Comparison of ENCODE assay signal across 13 cellular contexts in genomic region chr4:10664408-10664807, GRCh38. TPM values are rescaled to one million over a fixed set of nuclear protein-coding genes. Genes with fewer than 3 reads are reported as not detected.
DNase-seq lines count a peak whose midpoint lies in the region; ATAC-seq and TF ChIP-seq lines count a peak whose summit lies in the region.
"Had no signal": no experiment of that assay in that cellular context is flagged by ENCODE, and none has a peak within 500 bp of the region (broad histone marks: within the 10 kb centered on the region; RNA-seq: fewer than 3 reads in every experiment).

No MANE protein-coding gene starts in this region.

- CTCF ChIA-PET in activated naive CD4-positive, alpha-beta T cell treated with anti-CD3 and anti-CD28 coated beads for 36 hours (lab: Charles Lee) = no interaction called here

- H3K36me3 Mint-ChIP-seq in activated naive CD4-positive, alpha-beta T cell treated with anti-CD3 and anti-CD28 coated beads for 36 hours (ENCODE audit: low read depth) = no peaks in the 10 kb centered on the region

- H3K27me3 Mint-ChIP-seq in activated naive CD4-positive, alpha-beta T cell treated with anti-CD3 and anti-CD28 coated beads for 36 hours (ENCODE audit: low read depth) = no peaks in the 10 kb centered on the region

- H3K4me1 Mint-ChIP-seq in activated naive CD4-positive, alpha-beta T cell treated with anti-CD3 and anti-CD28 coated beads for 36 hours (ENCODE audit: low read depth) = no peaks in the 10 kb centered on the region

- WGBS in spleen, 5 donors = 22 to 40% (median 30%) methylated on average over 5 of the region's 5 CpGs

- no peaks in the 10 kb centered on the region for H3K9me3 Mint-ChIP-seq in activated naive CD4-positive, alpha-beta T cell treated with anti-CD3 and anti-CD28 coated beads for 36 hours

- no peaks in the 10 kb centered on the region for H3K9me3 ChIP-seq in thoracic aorta
- H3K9me3 ChIP-seq in spleen = no peaks in the 10 kb centered on the region
- H3K9me3 ChIP-seq: transverse colon had no signal

- H3K4me1 ChIP-seq in thoracic aorta (ENCODE audit: control insufficient read depth in 1 of 2, low read depth in 2 of 2) = peaks cover 4 to 13% of the 10 kb centered on the region in 2 donors
- no peaks in the 10 kb centered on the region for H3K4me1 ChIP-seq in spleen
- H3K4me1 ChIP-seq: transverse colon had no signal

- TF ChIP-seq POLR2A in spleen (IDR thresholded peaks at IDR 0.05) = no peak

- ATAC-seq in thoracic aorta (ENCODE audit: insufficient number of reproducible peaks, low FRiP score, low read depth) = peak; percentile 99
- ATAC-seq in HG03039 (IDR thresholded peaks at IDR 0.05; ENCODE audit: unreplicated experiment) = no peak
- ATAC-seq in GM19452 (IDR thresholded peaks at IDR 0.05; ENCODE audit: unreplicated experiment) = no peak

- no peak overlapping the region for H3K4me3 ChIP-seq in astrocyte of the spinal cord (ENCODE audit: low read depth, low read length)
- no peak overlapping the region for H3K4me3 ChIP-seq in thoracic aorta
- no peak overlapping the region for H3K4me3 ChIP-seq in spleen
- H3K4me3 ChIP-seq: transverse colon had no signal

- peak; percentile 59 for DNase-seq in HCEC 1CT
- DNase-seq in astrocyte of the spinal cord (ENCODE audit: low read depth, low spot score) = peak; percentile 97
- peak; percentile 36 for DNase-seq in hepatic stellate cell (ENCODE audit: low spot score)
- DNase-seq in thoracic aorta (ENCODE audit: low spot score) = peak; percentile 60
- DNase-seq in spleen = no peak
- no peak for DNase-seq in activated naive CD4-positive, alpha-beta T cell treated with anti-CD3 and anti-CD28 coated beads for 36 hours
- DNase-seq: activated gamma-delta T cell, NCI-H1930, transverse colon had no signal

- in situ Hi-C loops in astrocyte of the spinal cord (cut with HindIII; ENCODE audit: low sequenced_read_pairs) = no loop called here

- no peaks in the 10 kb centered on the region for H3K36me3 ChIP-seq in thoracic aorta
- H3K36me3 ChIP-seq in spleen = no peaks in the 10 kb centered on the region
- H3K36me3 ChIP-seq: transverse colon had no signal

- H3K27ac Mint-ChIP-seq in activated naive CD4-positive, alpha-beta T cell treated with anti-CD3 and anti-CD28 coated beads for 36 hours = no peak overlapping the region

- intact Hi-C loops in spleen (cut with DNase I; ENCODE audit: low total_unique reads) = no loop called here
- intact Hi-C loops in activated naive CD4-positive, alpha-beta T cell treated with anti-CD3 and anti-CD28 coated beads for 36 hours (cut with micrococcal nuclease) = no loop called here

- no peak for TF ChIP-seq CTCF in astrocyte of the spinal cord (IDR thresholded peaks at IDR 0.05; ENCODE audit: low read depth, low read length)
- no peak for TF ChIP-seq CTCF in thoracic aorta (IDR thresholded peaks at IDR 0.05)
- TF ChIP-seq CTCF in spleen (IDR thresholded peaks at IDR 0.05 in 8 of 11, conservative IDR thresholded peaks at IDR 0.05 in 3 of 11) = no peak

- no peak overlapping the region for H3K4me3 Mint-ChIP-seq in activated naive CD4-positive, alpha-beta T cell treated with anti-CD3 and anti-CD28 coated beads for 36 hours

- H3K27me3 ChIP-seq in thoracic aorta (replicated peaks; ENCODE audit: insufficient read depth) (no peaks in the 10 kb centered on the region), spleen (replicated peaks in 1 of 7) (no peaks in the 10 kb centered on the region)
- H3K27me3 ChIP-seq: transverse colon had no signal

- no peak overlapping the region for H3K27ac ChIP-seq in thoracic aorta
- no peak overlapping the region for H3K27ac ChIP-seq in spleen
- H3K27ac ChIP-seq: transverse colon had no signal

RNA-seq across cellular contexts. Expression of gene CLNK, which starts 20.2 kb away (rescaled TPM):
- total RNA-seq in thoracic aorta (not detected), spleen (1 to 10 TPM; 1.1 to 2.8 (median 1.8) TPM)
- polyA plus RNA-seq in spleen = under 1 TPM; 0.39 to 0.57 (median 0.42) TPM
- not detected for total RNA-seq in activated naive CD4-positive, alpha-beta T cell treated with anti-CD3 and anti-CD28 coated beads for 36 hours
- total RNA-seq: skeletal muscle tissue; T-helper 1 cell treated with Interleukin-12 subunit alpha and Interleukin-12 subunit beta and Interleukin-4 antibody, amounts not matched to agents 30 ng/mL and 1 ng/mL, for 36 hours had no signal

Comparison
In these comparisons a context has a peak if more than half of its experiments do, and no peak if none do; other contexts are left out.
1. DNase-seq: peak in HCEC 1CT (single experiment), astrocyte of the spinal cord (single experiment), hepatic stellate cell (single experiment) and thoracic aorta (single experiment); none in spleen (single experiment) and activated naive CD4-positive, alpha-beta T cell treated with anti-CD3 and anti-CD28 coated beads for 36 hours (single experiment).